In genomic region chr14:93065272-93065730, GRCh38 we compare ENCODE assay signal across 1 cellular context.
TF ChIP-seq lines count a peak whose summit lies in the region.

No MANE protein-coding gene starts in this region.

TF ChIP-seq in GM12878, 131 proteins besides CTCF, POLR2A, EP300 and RAD21 (continued from another document):
- TF ChIP-seq, protein P1, sequence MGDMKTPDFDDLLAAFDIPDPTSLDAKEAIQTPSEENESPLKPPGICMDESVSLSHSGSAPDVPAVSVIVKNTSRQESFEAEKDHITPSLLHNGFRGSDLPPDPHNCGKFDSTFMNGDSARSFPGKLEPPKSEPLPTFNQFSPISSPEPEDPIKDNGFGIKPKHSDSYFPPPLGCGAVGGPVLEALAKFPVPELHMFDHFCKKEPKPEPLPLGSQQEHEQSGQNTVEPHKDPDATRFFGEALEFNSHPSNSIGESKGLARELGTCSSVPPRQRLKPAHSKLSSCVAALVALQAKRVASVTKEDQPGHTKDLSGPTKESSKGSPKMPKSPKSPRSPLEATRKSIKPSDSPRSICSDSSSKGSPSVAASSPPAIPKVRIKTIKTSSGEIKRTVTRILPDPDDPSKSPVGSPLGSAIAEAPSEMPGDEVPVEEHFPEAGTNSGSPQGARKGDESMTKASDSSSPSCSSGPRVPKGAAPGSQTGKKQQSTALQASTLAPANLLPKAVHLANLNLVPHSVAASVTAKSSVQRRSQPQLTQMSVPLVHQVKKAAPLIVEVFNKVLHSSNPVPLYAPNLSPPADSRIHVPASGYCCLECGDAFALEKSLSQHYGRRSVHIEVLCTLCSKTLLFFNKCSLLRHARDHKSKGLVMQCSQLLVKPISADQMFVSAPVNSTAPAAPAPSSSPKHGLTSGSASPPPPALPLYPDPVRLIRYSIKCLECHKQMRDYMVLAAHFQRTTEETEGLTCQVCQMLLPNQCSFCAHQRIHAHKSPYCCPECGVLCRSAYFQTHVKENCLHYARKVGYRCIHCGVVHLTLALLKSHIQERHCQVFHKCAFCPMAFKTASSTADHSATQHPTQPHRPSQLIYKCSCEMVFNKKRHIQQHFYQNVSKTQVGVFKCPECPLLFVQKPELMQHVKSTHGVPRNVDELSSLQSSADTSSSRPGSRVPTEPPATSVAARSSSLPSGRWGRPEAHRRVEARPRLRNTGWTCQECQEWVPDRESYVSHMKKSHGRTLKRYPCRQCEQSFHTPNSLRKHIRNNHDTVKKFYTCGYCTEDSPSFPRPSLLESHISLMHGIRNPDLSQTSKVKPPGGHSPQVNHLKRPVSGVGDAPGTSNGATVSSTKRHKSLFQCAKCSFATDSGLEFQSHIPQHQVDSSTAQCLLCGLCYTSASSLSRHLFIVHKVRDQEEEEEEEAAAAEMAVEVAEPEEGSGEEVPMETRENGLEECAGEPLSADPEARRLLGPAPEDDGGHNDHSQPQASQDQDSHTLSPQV (IDR thresholded peaks at IDR 0.05), result peak; percentile 37; the same call in 1 of the 2 replicates
- TF ChIP-seq RB1 (IDR thresholded peaks at IDR 0.05; ENCODE audit: borderline replicate concordance) (no peak), JUNB (IDR thresholded peaks at IDR 0.05) (peak; percentile 38; the same call in 1 of the 2 replicates)
- TF ChIP-seq, protein P2, sequence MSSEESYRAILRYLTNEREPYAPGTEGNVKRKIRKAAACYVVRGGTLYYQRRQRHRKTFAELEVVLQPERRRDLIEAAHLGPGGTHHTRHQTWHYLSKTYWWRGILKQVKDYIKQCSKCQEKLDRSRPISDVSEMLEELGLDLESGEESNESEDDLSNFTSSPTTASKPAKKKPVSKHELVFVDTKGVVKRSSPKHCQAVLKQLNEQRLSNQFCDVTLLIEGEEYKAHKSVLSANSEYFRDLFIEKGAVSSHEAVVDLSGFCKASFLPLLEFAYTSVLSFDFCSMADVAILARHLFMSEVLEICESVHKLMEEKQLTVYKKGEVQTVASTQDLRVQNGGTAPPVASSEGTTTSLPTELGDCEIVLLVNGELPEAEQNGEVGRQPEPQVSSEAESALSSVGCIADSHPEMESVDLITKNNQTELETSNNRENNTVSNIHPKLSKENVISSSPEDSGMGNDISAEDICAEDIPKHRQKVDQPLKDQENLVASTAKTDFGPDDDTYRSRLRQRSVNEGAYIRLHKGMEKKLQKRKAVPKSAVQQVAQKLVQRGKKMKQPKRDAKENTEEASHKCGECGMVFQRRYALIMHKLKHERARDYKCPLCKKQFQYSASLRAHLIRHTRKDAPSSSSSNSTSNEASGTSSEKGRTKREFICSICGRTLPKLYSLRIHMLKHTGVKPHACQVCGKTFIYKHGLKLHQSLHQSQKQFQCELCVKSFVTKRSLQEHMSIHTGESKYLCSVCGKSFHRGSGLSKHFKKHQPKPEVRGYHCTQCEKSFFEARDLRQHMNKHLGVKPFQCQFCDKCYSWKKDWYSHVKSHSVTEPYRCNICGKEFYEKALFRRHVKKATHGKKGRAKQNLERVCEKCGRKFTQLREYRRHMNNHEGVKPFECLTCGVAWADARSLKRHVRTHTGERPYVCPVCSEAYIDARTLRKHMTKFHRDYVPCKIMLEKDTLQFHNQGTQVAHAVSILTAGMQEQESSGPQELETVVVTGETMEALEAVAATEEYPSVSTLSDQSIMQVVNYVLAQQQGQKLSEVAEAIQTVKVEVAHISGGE (CRISPR knock-in tag; IDR thresholded peaks at IDR 0.05), result no peak
